Comparison of ENCODE assay signal across 21 cellular contexts in genomic region chr5:389197-389821, GRCh38. TPM values are rescaled to one million over a fixed set of nuclear protein-coding genes. Genes with fewer than 3 reads are reported as not detected.
DNase-seq lines count a peak whose midpoint lies in the region; ATAC-seq and TF ChIP-seq lines count a peak whose summit lies in the region.
"Had no signal": no experiment of that assay in that cellular context is flagged by ENCODE, and none has a peak within 500 bp of the region (broad histone marks: within the 10 kb centered on the region; RNA-seq: fewer than 3 reads in every experiment).

No MANE protein-coding gene starts in this region.

- intact Hi-C loops in cardiac septum (cut with DNase I) (no loop called here), right cardiac atrium (cut with DNase I) (no loop called here), vagina (cut with DNase I) (no loop called here), psoas muscle (cut with DNase I) (no loop called here)

- no peak overlapping the region for H4K8ac ChIP-seq in mesenchymal stem cell (ENCODE audit: low read length)

- CTCF ChIA-PET in RWPE1 (lab: Yijun Ruan, JAX), result interaction anchor here (0.6 kb wide), 1 partner anchor 17 kb away, joined by 4 read pairs; no protein-coding TSS in a partner anchor

- POLR2A ChIA-PET in RWPE1 (lab: Yijun Ruan, JAX; ENCODE audit: low non-redundant PET), result no interaction called here

- H3K4me2 ChIP-seq in mesenchymal stem cell (ENCODE audit: low read length, poor library complexity, severe bottlenecking), result no peak overlapping the region
- H3K4me2 ChIP-seq: KMS-11 had no signal

- H3K4me1 ChIP-seq in right cardiac atrium (ENCODE audit: control insufficient read depth, insufficient read depth, low read length) (no peaks in the 10 kb centered on the region), mesenchymal stem cell (ENCODE audit: control insufficient read depth, insufficient read depth, low read depth, low read length) (peaks cover 15% of the 10 kb centered on the region), vagina (peaks cover 17% of the 10 kb centered on the region), psoas muscle (no peaks in the 10 kb centered on the region)
- H3K4me1 ChIP-seq: heart right ventricle, SJCRH30 had no signal

- H2AFZ ChIP-seq in mesenchymal stem cell (ENCODE audit: low read depth, low read length), result no peak overlapping the region

- H3K79me1 ChIP-seq in mesenchymal stem cell (replicated peaks; ENCODE audit: low read length, poor library complexity, severe bottlenecking), result no peaks in the 10 kb centered on the region

- peak overlapping the region in 1 of 2 experiments; percentile 37 for H3K4ac ChIP-seq in mesenchymal stem cell (ENCODE audit: low read depth in 1 of 2, low read length in 2 of 2)

- peak overlapping the region; percentile 56 for H2AK5ac ChIP-seq in mesenchymal stem cell (ENCODE audit: low read length, severe bottlenecking)

- H2BK12ac ChIP-seq in mesenchymal stem cell (ENCODE audit: low read length in 2 of 2), result peak overlapping the region in 1 of 2 experiments; percentile 75

- no peak for TF ChIP-seq POLR2A in vagina (IDR thresholded peaks at IDR 0.05)

- no peak overlapping the region for H2BK15ac ChIP-seq in mesenchymal stem cell (ENCODE audit: low read depth, poor library complexity, severe bottlenecking)

- no peak overlapping the region for H3K23ac ChIP-seq in mesenchymal stem cell (ENCODE audit: low read length in 2 of 2)

- H2BK5ac ChIP-seq in mesenchymal stem cell (ENCODE audit: low read depth, low read length, poor library complexity, severe bottlenecking), result no peak overlapping the region

- H3K9ac ChIP-seq in mesenchymal stem cell (ENCODE audit: low read length), result no peak overlapping the region
- H3K9ac ChIP-seq: KMS-11 had no signal

- no peak overlapping the region for H3K4me3 ChIP-seq in right cardiac atrium (ENCODE audit: low read length)
- H3K4me3 ChIP-seq in mesenchymal stem cell (ENCODE audit: insufficient read depth in 1 of 2, low read depth in 1 of 2, low read length in 2 of 2), result no peak overlapping the region
- no peak overlapping the region for H3K4me3 ChIP-seq in vagina
- no peak overlapping the region for H3K4me3 ChIP-seq in psoas muscle
- H3K4me3 ChIP-seq: heart right ventricle, SJCRH30 had no signal

- H3K36me3 ChIP-seq in mesenchymal stem cell (ENCODE audit: control insufficient read depth in 1 of 2, insufficient read depth in 2 of 2, low read depth in 1 of 2, low read length in 2 of 2) (peaks cover 5 to 48% of the 10 kb centered on the region in 2 experiments), vagina (no peaks in the 10 kb centered on the region), psoas muscle (ENCODE audit: insufficient read depth in 1 of 2, low read depth in 1 of 2) (no peaks in the 10 kb centered on the region)
- H3K36me3 ChIP-seq: heart right ventricle, SJCRH30 had no signal

- no peak overlapping the region for H2BK120ac ChIP-seq in mesenchymal stem cell (ENCODE audit: low read depth, low read length)

- DNase-seq in cardiac septum (ENCODE audit: low spot score), result peak; percentile 35
- DNase-seq in right cardiac atrium, result no peak
- no peak for DNase-seq in RWPE1 (ENCODE audit: low spot score)
- no peak for DNase-seq in mesenchymal stem cell
- peak; percentile 52 to 84 for DNase-seq in vagina (ENCODE audit: extremely low spot score in 2 of 2)
- DNase-seq in central memory CD4-positive, alpha-beta T cell, result no peak
- no peak for DNase-seq in psoas muscle
- DNase-seq: activated B cell treated with CpG ODN at 0.5 μM for 24 hours, activated gamma-delta T cell, amygdala, endodermal cell, heart right ventricle, NCI-H526 treated with DMSO at 0.1 percent for 48 hours, OCI-M1, T-helper 17 cell had no signal

- H3K9me3 ChIP-seq in right cardiac atrium (ENCODE audit: control insufficient read depth, low read length) (peaks cover 9% of the 10 kb centered on the region), mesenchymal stem cell (ENCODE audit: control insufficient read depth, low read length) (peaks cover 9% of the 10 kb centered on the region), vagina (no peaks in the 10 kb centered on the region), psoas muscle (no peaks in the 10 kb centered on the region)
- H3K9me3 ChIP-seq: SJCRH30 had no signal

- no peak for TF ChIP-seq CTCF in RWPE1 (conservative IDR thresholded peaks at IDR 0.05; ENCODE audit: low read depth)
- TF ChIP-seq CTCF in vagina (IDR thresholded peaks at IDR 0.05), result no peak
- no peak for TF ChIP-seq CTCF in psoas muscle (IDR thresholded peaks at IDR 0.05)

- no peak overlapping the region for H3K14ac ChIP-seq in mesenchymal stem cell (ENCODE audit: low read length in 2 of 2)

- WGBS in right cardiac atrium, result 91% methylated on average over 32 of the region's 32 CpGs
- WGBS in mesenchymal stem cell, result 97% methylated on average over 32 of the region's 32 CpGs
- WGBS in psoas muscle, 3 donors, result 75 to 79% (median 76%) methylated on average over 32 of the region's 32 CpGs

- H3K18ac ChIP-seq in mesenchymal stem cell (ENCODE audit: low read depth in 1 of 2, low read length in 2 of 2), result no peak overlapping the region

- H3K27me3 ChIP-seq in right cardiac atrium (ENCODE audit: control insufficient read depth, insufficient read depth), result no peaks in the 10 kb centered on the region
- no peaks in the 10 kb centered on the region for H3K27me3 ChIP-seq in mesenchymal stem cell (ENCODE audit: control insufficient read depth in 1 of 2, insufficient read depth in 1 of 2, low read length in 2 of 2)
- H3K27me3 ChIP-seq in vagina, result no peaks in the 10 kb centered on the region
- peaks cover 0 to 22% (median 2%) of the 10 kb centered on the region in 3 donors for H3K27me3 ChIP-seq in psoas muscle (ENCODE audit: insufficient read depth in 3 of 3, low read length in 2 of 3)
- H3K27me3 ChIP-seq: SJCRH30 had no signal

- H3K27ac ChIP-seq in right cardiac atrium (ENCODE audit: low read length) (no peak overlapping the region), RWPE1 (peak overlapping the region; percentile 86), mesenchymal stem cell (ENCODE audit: low read length, poor library complexity, severe bottlenecking) (no peak overlapping the region), vagina (no peak overlapping the region), psoas muscle (no peak overlapping the region)
- H3K27ac ChIP-seq: heart right ventricle, KMS-11, SJCRH30 had no signal

- H4K91ac ChIP-seq in mesenchymal stem cell (ENCODE audit: low read length), result peak overlapping the region; percentile 63

- no peak for ATAC-seq in right cardiac atrium
- no peak for ATAC-seq in HG03025 (IDR thresholded peaks at IDR 0.05; ENCODE audit: low FRiP score, unreplicated experiment)
- no peak for ATAC-seq in psoas muscle
- ATAC-seq: CD8-positive, alpha-beta T cell; natural killer cell treated with Interleukin-12 subunit alpha and Interleukin-12 subunit beta and Interleukin-15 and Interleukin-18, amount 100 ng/mL, for 72 hours; stimulated activated effector memory CD8-positive, alpha-beta T cell treated with anti-CD3 and anti-CD28 coated beads, Interleukin-12 subunit alpha, Interleukin-12 subunit beta, amount 100 ng/mL, for 72 hours; T-helper 17 cell had no signal

RNA-seq across cellular contexts. Expression of gene EXOC3, which starts 53.7 kb away (rescaled TPM):
- total RNA-seq in cardiac septum (42.9 TPM), right cardiac atrium (10 to 100 TPM; 42.4 to 50.2 (median 46.5) TPM), vagina (67.5 TPM), psoas muscle (10 to 100 TPM; 55.8 to 62.7 (median 59.1) TPM)
- polyA plus RNA-seq in right cardiac atrium (30.1 TPM), psoas muscle (10 to 100 TPM; 38.2 to 63.4 (median 49.4) TPM)
- 24.3 TPM for polyA plus RNA-seq in mesenchymal stem cell (2013, experiment 1 of 2)
- polyA plus RNA-seq in mesenchymal stem cell (2013, experiment 2 of 2), result 23.1 TPM

Comparison
In these comparisons a context has a peak if more than half of its experiments do, and no peak if none do; other contexts are left out.
1. DNase-seq: peak in cardiac septum (single experiment) and vagina (2 of 2); none in right cardiac atrium (0 of 3), RWPE1 (single experiment), mesenchymal stem cell (single experiment), central memory CD4-positive, alpha-beta T cell (single experiment) and psoas muscle (0 of 2).